In the genomic region with DNA sequence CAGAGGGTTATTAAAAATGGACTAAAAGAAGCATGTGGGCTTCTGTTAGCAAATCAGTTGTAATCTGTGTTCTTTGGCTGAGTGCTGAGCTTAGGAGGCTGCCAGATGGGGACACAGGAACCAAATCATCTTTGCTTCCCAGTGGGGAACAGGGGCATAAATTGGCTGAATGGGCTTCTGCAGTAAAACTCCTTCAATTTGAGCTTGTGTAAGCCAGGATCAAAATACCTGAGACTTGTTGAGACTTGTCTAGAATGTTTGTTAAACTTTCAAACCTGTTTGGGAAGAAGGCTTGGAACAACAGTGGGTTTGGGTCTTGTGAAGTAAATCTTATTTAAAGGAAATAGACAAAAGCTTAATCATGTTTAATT, we compare ENCODE assay signal across 8 cellular contexts. TPM values are rescaled to one million over a fixed set of nuclear protein-coding genes. Genes with fewer than 3 reads are reported as not detected.
DNase-seq lines count a peak whose midpoint lies in the region; ATAC-seq and TF ChIP-seq lines count a peak whose summit lies in the region.

No MANE protein-coding gene starts in this region.

- CTCF ChIA-PET in CD8-positive, alpha-beta T cell (lab: Charles Lee): interaction anchor here (0.9 to 2.3 kb wide), 5 partner anchors 8 to 88 kb away, joined by 3 to 8 read pairs (median 4); no protein-coding TSS in a partner anchor

- peak overlapping the region; percentile 4 for H2BK5ac ChIP-seq in mesenchymal stem cell (ENCODE audit: low read depth, low read length, poor library complexity, severe bottlenecking)

- H3K4me3 ChIP-seq in CD8-positive, alpha-beta T cell (ENCODE audit: low read depth, low read length): no peak overlapping the region
- no peak overlapping the region for H3K4me3 ChIP-seq in MM.1S (ENCODE audit: low read length)
- H3K4me3 ChIP-seq in adipocyte (ENCODE audit: low read length): no peak overlapping the region
- H3K4me3 ChIP-seq in mesenchymal stem cell (ENCODE audit: insufficient read depth in 1 of 2, low read depth in 1 of 2, low read length in 2 of 2): no peak overlapping the region

- H3K27me3 ChIP-seq in CD8-positive, alpha-beta T cell (ENCODE audit: insufficient read depth, low read length): no peaks in the 10 kb centered on the region
- H3K27me3 ChIP-seq in MM.1S (replicated peaks; ENCODE audit: insufficient read depth, low read length) (no peaks in the 10 kb centered on the region), adipocyte (replicated peaks; ENCODE audit: control insufficient read depth, insufficient read depth, low read length) (no peaks in the 10 kb centered on the region), mesenchymal stem cell (ENCODE audit: control insufficient read depth in 1 of 2, insufficient read depth in 1 of 2, low read length in 2 of 2) (no peaks in the 10 kb centered on the region)

- DNase-seq in CD8-positive, alpha-beta T cell: no peak
- DNase-seq in MM.1S (no peak), adipocyte (ENCODE audit: low read depth) (peak; percentile 50), mesenchymal stem cell (peak; percentile 43), NOMO-1 treated with dmso at 0.1 percent for 144 hours (lab: John Stamatoyannopoulos, UW; ENCODE audit: unreplicated experiment) (no peak), GM10266 (ENCODE audit: extremely low spot score) (no peak)

- no peaks in the 10 kb centered on the region for H3K9me3 Mint-ChIP-seq in CD8-positive, alpha-beta T cell

- H3K27ac Mint-ChIP-seq in CD8-positive, alpha-beta T cell: peak overlapping the region; percentile 86

- H4K91ac ChIP-seq in mesenchymal stem cell (ENCODE audit: low read length): no peak overlapping the region

- H2BK120ac ChIP-seq in mesenchymal stem cell (ENCODE audit: low read depth, low read length): no peak overlapping the region

- H2BK12ac ChIP-seq in mesenchymal stem cell (ENCODE audit: low read length in 2 of 2): peak overlapping the region in 1 of 2 experiments; percentile 14

- H3K4me1 ChIP-seq in CD8-positive, alpha-beta T cell (ENCODE audit: insufficient read depth, low read length): peaks cover 96% of the 10 kb centered on the region
- H3K4me1 ChIP-seq in MM.1S (ENCODE audit: low read length): peaks cover 36% of the 10 kb centered on the region
- H3K4me1 ChIP-seq in adipocyte (ENCODE audit: control insufficient read depth, insufficient read depth, low read length): peaks cover 51% of the 10 kb centered on the region
- H3K4me1 ChIP-seq in mesenchymal stem cell (ENCODE audit: control insufficient read depth, insufficient read depth, low read depth, low read length): peaks cover 15% of the 10 kb centered on the region

- intact Hi-C loops in CD8-positive, alpha-beta T cell (cut with DNase I, micrococcal nuclease): no loop called here

- H3K79me1 ChIP-seq in mesenchymal stem cell (replicated peaks; ENCODE audit: low read length, poor library complexity, severe bottlenecking): peaks cover 12% of the 10 kb centered on the region

- no peak overlapping the region for H4K8ac ChIP-seq in mesenchymal stem cell (ENCODE audit: low read length)

- no peak overlapping the region for H3K27ac ChIP-seq in CD8-positive, alpha-beta T cell (ENCODE audit: low read depth, low read length)
- H3K27ac ChIP-seq in MM.1S (ENCODE audit: low read length): no peak overlapping the region
- peak overlapping the region; percentile 93 for H3K27ac ChIP-seq in mesenchymal stem cell (ENCODE audit: low read length, poor library complexity, severe bottlenecking)

- no peaks in the 10 kb centered on the region for H3K36me3 ChIP-seq in CD8-positive, alpha-beta T cell (ENCODE audit: insufficient read depth, low read length)
- H3K36me3 ChIP-seq in MM.1S (replicated peaks; ENCODE audit: insufficient read depth, low read length): no peaks in the 10 kb centered on the region
- no peaks in the 10 kb centered on the region for H3K36me3 ChIP-seq in adipocyte (ENCODE audit: control insufficient read depth, insufficient read depth, low read length, severe bottlenecking)
- H3K36me3 ChIP-seq in mesenchymal stem cell (ENCODE audit: control insufficient read depth in 1 of 2, insufficient read depth in 2 of 2, low read depth in 1 of 2, low read length in 2 of 2): no peaks in the 10 kb centered on the region

- no peak for TF ChIP-seq CTCF in CD8-positive, alpha-beta T cell (IDR thresholded peaks at IDR 0.05)
- no peak for TF ChIP-seq CTCF in MM.1S (IDR thresholded peaks at IDR 0.05; ENCODE audit: low read length)
- no peak for TF ChIP-seq CTCF in GM10266 (IDR thresholded peaks at IDR 0.05; ENCODE audit: control insufficient read depth, insufficient read depth, low read depth, missing control alignments)

- H3K9me3 ChIP-seq in CD8-positive, alpha-beta T cell (ENCODE audit: low read length): no peaks in the 10 kb centered on the region
- H3K9me3 ChIP-seq in MM.1S (replicated peaks; ENCODE audit: insufficient read depth, low read length) (no peaks in the 10 kb centered on the region), adipocyte (ENCODE audit: control insufficient read depth, low read length) (no peaks in the 10 kb centered on the region), mesenchymal stem cell (ENCODE audit: control insufficient read depth, low read length) (no peaks in the 10 kb centered on the region)

- H3K23ac ChIP-seq in mesenchymal stem cell (ENCODE audit: low read length in 2 of 2): no peak overlapping the region

- no peaks in the 10 kb centered on the region for H4K20me1 ChIP-seq in MM.1S (ENCODE audit: insufficient read depth, low read length)

- H3K14ac ChIP-seq in mesenchymal stem cell (ENCODE audit: low read length in 2 of 2): no peak overlapping the region

- peaks cover 37% of the 10 kb centered on the region for H3K36me3 Mint-ChIP-seq in CD8-positive, alpha-beta T cell

- H3K4me1 Mint-ChIP-seq in CD8-positive, alpha-beta T cell (ENCODE audit: low read depth): peaks cover 94% of the 10 kb centered on the region

- H2BK15ac ChIP-seq in mesenchymal stem cell (ENCODE audit: low read depth, poor library complexity, severe bottlenecking): no peak overlapping the region

- H3F3A ChIP-seq in MM.1S (ENCODE audit: insufficient read depth, low read length): peaks cover 25% of the 10 kb centered on the region

- peak overlapping the region in 1 of 2 experiments; percentile 87 for H3K4ac ChIP-seq in mesenchymal stem cell (ENCODE audit: low read depth in 1 of 2, low read length in 2 of 2)

- H3K9me2 ChIP-seq in MM.1S (replicated peaks; ENCODE audit: insufficient read depth, low read length): no peaks in the 10 kb centered on the region

- H3K18ac ChIP-seq in mesenchymal stem cell (ENCODE audit: low read depth in 1 of 2, low read length in 2 of 2): no peak overlapping the region

- H3K4me3 Mint-ChIP-seq in CD8-positive, alpha-beta T cell: peak overlapping the region; percentile 23

- H3K9ac ChIP-seq in MM.1S (ENCODE audit: low read length) (no peak overlapping the region), adipocyte (ENCODE audit: low read length) (peak overlapping the region; percentile 62), mesenchymal stem cell (ENCODE audit: low read length) (peak overlapping the region; percentile 82)

- peak overlapping the region; percentile 94; the same call in 1 of the 2 replicates for H3K4me2 ChIP-seq in MM.1S (ENCODE audit: low read depth, low read length)
- H3K4me2 ChIP-seq in mesenchymal stem cell (ENCODE audit: low read length, poor library complexity, severe bottlenecking): no peak overlapping the region

- no peak overlapping the region for H2AK5ac ChIP-seq in mesenchymal stem cell (ENCODE audit: low read length, severe bottlenecking)

- H2AFZ ChIP-seq in MM.1S (ENCODE audit: low read length): no peak overlapping the region
- H2AFZ ChIP-seq in mesenchymal stem cell (ENCODE audit: low read depth, low read length): no peak overlapping the region

- no peak for ATAC-seq in CD8-positive, alpha-beta T cell
- ATAC-seq in HG02973 (IDR thresholded peaks at IDR 0.05; ENCODE audit: unreplicated experiment) (no peak), HG02798 (IDR thresholded peaks at IDR 0.05; ENCODE audit: poor library complexity, unreplicated experiment) (no peak)

- peaks cover 69% of the 10 kb centered on the region for H3K79me2 ChIP-seq in MM.1S (ENCODE audit: low read length)

- no peaks in the 10 kb centered on the region for H3K27me3 Mint-ChIP-seq in CD8-positive, alpha-beta T cell (ENCODE audit: low read depth)

- POLR2A ChIA-PET in CD8-positive, alpha-beta T cell (lab: Charles Lee): interaction anchor here (0.9 kb wide), 1 partner anchor 33 kb away, joined by 3 read pairs; no protein-coding TSS in a partner anchor

RNA-seq across cellular contexts. Expression of a gene that starts 32.2 kb away (rescaled TPM):
- total RNA-seq in CD8-positive, alpha-beta T cell: 10 to 100 TPM; 62.3 to 63.0 TPM
- polyA plus RNA-seq in mesenchymal stem cell (2013, experiment 1 of 2): 14.4 TPM
- 15.0 TPM for polyA plus RNA-seq in mesenchymal stem cell (2013, experiment 2 of 2)

Comparison
In these comparisons a context has a peak if more than half of its experiments do, and no peak if none do; other contexts are left out.
1. DNase-seq: peak in adipocyte (single experiment) and mesenchymal stem cell (single experiment); none in CD8-positive, alpha-beta T cell (0 of 7), MM.1S (single experiment), NOMO-1 treated with dmso at 0.1 percent for 144 hours (single experiment) and GM10266 (single experiment).